In the genomic region with DNA sequence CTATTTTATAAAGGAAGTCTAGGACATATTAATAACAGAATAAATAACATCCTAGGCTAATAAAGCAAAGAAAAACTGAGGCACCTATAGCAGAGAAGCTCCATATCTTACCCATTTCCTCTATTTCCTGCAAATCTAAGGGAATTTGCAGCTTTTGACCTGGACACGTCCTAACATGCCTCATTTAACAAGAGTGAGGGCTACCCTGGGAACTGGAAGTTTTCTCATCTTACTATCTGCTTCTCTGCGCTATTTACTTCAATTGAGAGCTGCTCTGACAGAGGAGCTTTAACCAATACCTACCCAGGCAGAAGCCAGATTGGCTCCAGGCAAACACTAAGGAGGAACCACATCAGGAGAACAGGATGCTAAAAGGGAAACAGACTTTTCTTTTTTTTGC, we compare ENCODE assay signal across 2 cellular contexts.
TF ChIP-seq lines count a peak whose summit lies in the region.

No MANE protein-coding gene starts in this region.

TF ChIP-seq in SK-N-SH, 30 proteins besides CTCF, POLR2A, EP300 and RAD21 (continued from another document):
- TF ChIP-seq, protein P1, sequence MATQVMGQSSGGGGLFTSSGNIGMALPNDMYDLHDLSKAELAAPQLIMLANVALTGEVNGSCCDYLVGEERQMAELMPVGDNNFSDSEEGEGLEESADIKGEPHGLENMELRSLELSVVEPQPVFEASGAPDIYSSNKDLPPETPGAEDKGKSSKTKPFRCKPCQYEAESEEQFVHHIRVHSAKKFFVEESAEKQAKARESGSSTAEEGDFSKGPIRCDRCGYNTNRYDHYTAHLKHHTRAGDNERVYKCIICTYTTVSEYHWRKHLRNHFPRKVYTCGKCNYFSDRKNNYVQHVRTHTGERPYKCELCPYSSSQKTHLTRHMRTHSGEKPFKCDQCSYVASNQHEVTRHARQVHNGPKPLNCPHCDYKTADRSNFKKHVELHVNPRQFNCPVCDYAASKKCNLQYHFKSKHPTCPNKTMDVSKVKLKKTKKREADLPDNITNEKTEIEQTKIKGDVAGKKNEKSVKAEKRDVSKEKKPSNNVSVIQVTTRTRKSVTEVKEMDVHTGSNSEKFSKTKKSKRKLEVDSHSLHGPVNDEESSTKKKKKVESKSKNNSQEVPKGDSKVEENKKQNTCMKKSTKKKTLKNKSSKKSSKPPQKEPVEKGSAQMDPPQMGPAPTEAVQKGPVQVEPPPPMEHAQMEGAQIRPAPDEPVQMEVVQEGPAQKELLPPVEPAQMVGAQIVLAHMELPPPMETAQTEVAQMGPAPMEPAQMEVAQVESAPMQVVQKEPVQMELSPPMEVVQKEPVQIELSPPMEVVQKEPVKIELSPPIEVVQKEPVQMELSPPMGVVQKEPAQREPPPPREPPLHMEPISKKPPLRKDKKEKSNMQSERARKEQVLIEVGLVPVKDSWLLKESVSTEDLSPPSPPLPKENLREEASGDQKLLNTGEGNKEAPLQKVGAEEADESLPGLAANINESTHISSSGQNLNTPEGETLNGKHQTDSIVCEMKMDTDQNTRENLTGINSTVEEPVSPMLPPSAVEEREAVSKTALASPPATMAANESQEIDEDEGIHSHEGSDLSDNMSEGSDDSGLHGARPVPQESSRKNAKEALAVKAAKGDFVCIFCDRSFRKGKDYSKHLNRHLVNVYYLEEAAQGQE (IDR thresholded peaks at IDR 0.05; ENCODE audit: low read depth, low read length) = no peak
- TF ChIP-seq CHD2 (IDR thresholded peaks at IDR 0.05; ENCODE audit: low read length, partially characterized antibody) (no peak), RXRA (IDR thresholded peaks at IDR 0.05; ENCODE audit: borderline replicate concordance, low read depth) (no peak), MXI1 (IDR thresholded peaks at IDR 0.05; ENCODE audit: low read depth, low read length) (no peak), SIN3A (IDR thresholded peaks at IDR 0.05; ENCODE audit: borderline replicate concordance, low read depth, low read length) (no peak), MEF2A (IDR thresholded peaks at IDR 0.05; ENCODE audit: borderline replicate concordance, low read depth) (no peak), RFX5 (IDR thresholded peaks at IDR 0.05; ENCODE audit: low read length) (no peak), FOXJ3 (CRISPR knock-in tag; IDR thresholded peaks at IDR 0.05) (no peak), GATA2 (CRISPR knock-in tag; IDR thresholded peaks at IDR 0.05) (no peak), TCF12 (IDR thresholded peaks at IDR 0.05) (no peak), TAF1 (IDR thresholded peaks at IDR 0.05; ENCODE audit: borderline replicate concordance, low read depth, low read length) (no peak), FOXM1 (IDR thresholded peaks at IDR 0.05; ENCODE audit: low read depth) (no peak)
- TF ChIP-seq, protein P2, sequence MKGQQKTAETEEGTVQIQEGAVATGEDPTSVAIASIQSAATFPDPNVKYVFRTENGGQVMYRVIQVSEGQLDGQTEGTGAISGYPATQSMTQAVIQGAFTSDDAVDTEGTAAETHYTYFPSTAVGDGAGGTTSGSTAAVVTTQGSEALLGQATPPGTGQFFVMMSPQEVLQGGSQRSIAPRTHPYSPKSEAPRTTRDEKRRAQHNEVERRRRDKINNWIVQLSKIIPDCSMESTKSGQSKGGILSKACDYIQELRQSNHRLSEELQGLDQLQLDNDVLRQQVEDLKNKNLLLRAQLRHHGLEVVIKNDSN (IDR thresholded peaks at IDR 0.05; ENCODE audit: borderline replicate concordance, low read depth) = no peak
TF ChIP-seq in SK-N-SH: peak in this region for 0.

TF ChIP-seq in SK-N-SH treated with all-trans-retinoic acid at 6 μM for 48 hours, 23 proteins besides CTCF, POLR2A, EP300 and RAD21 (continued from another document):
- TF ChIP-seq, protein P3, sequence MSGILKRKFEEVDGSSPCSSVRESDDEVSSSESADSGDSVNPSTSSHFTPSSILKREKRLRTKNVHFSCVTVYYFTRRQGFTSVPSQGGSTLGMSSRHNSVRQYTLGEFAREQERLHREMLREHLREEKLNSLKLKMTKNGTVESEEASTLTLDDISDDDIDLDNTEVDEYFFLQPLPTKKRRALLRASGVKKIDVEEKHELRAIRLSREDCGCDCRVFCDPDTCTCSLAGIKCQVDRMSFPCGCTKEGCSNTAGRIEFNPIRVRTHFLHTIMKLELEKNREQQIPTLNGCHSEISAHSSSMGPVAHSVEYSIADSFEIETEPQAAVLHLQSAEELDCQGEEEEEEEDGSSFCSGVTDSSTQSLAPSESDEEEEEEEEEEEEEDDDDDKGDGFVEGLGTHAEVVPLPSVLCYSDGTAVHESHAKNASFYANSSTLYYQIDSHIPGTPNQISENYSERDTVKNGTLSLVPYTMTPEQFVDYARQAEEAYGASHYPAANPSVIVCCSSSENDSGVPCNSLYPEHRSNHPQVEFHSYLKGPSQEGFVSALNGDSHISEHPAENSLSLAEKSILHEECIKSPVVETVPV (CRISPR knock-in tag; IDR thresholded peaks at IDR 0.05) = no peak
- no peak for TF ChIP-seq PPARA (CRISPR knock-in tag; IDR thresholded peaks at IDR 0.05; ENCODE audit: borderline replicate concordance)
- no peak for TF ChIP-seq RARB (CRISPR knock-in tag; IDR thresholded peaks at IDR 0.05)
- TF ChIP-seq ARNTL (CRISPR knock-in tag; IDR thresholded peaks at IDR 0.05; ENCODE audit: borderline replicate concordance, low read depth) = no peak
- TF ChIP-seq OSR1 (CRISPR knock-in tag; IDR thresholded peaks at IDR 0.05) = no peak
- no peak for TF ChIP-seq ISL1 (CRISPR knock-in tag; IDR thresholded peaks at IDR 0.05)
- TF ChIP-seq ZC3H10 (CRISPR knock-in tag; IDR thresholded peaks at IDR 0.05) = no peak
- TF ChIP-seq, protein P4, sequence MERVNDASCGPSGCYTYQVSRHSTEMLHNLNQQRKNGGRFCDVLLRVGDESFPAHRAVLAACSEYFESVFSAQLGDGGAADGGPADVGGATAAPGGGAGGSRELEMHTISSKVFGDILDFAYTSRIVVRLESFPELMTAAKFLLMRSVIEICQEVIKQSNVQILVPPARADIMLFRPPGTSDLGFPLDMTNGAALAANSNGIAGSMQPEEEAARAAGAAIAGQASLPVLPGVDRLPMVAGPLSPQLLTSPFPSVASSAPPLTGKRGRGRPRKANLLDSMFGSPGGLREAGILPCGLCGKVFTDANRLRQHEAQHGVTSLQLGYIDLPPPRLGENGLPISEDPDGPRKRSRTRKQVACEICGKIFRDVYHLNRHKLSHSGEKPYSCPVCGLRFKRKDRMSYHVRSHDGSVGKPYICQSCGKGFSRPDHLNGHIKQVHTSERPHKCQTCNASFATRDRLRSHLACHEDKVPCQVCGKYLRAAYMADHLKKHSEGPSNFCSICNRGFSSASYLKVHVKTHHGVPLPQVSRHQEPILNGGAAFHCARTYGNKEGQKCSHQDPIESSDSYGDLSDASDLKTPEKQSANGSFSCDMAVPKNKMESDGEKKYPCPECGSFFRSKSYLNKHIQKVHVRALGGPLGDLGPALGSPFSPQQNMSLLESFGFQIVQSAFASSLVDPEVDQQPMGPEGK (CRISPR knock-in tag; IDR thresholded peaks at IDR 0.05; ENCODE audit: borderline replicate concordance) = no peak
- no peak for TF ChIP-seq BACH2 (CRISPR knock-in tag; IDR thresholded peaks at IDR 0.05; ENCODE audit: borderline replicate concordance)
